ENCODE assay signal across 19 cellular contexts in genomic region chr4:112225157-112225556, GRCh38.
"Had no signal": no experiment of that assay in that cellular context is flagged by ENCODE, and none has a peak within 500 bp of the region (broad histone marks: within the 10 kb centered on the region; RNA-seq: fewer than 3 reads in every experiment).

No MANE protein-coding gene starts in this region.

- DNase-seq: activated CD4-positive, alpha-beta memory T cell treated with anti-CD3 and anti-CD28 coated beads, Interleukin-2, amount 10 ng/mL, durations not matched to agents 7 days and 5 days; activated CD4-positive, alpha-beta T cell treated with anti-CD3 and anti-CD28 coated beads, Interleukin-2, amount 50 U/mL, for 1 hour; activated CD4-positive, CD25-positive, alpha-beta regulatory T cell; activated gamma-delta T cell treated with Interleukin-2 at 50 U/mL for 16 hours; activated naive CD4-positive, alpha-beta T cell treated with anti-CD3 and anti-CD28 coated beads, Interleukin-2, amount 10 ng/mL, durations not matched to agents 7 days and 5 days; activated naive CD8-positive, alpha-beta T cell treated with anti-CD3 and anti-CD28 coated beads for 36 hours; activated T-cell treated with anti-CD3 and anti-CD28 coated beads, Interleukin-2, amount 50 U/mL, for 72 hours; Kasumi-1; KBM-7; NCI-H1105 treated with DMSO at 0.1 percent for 48 hours; NCI-H1436 treated with DMSO at 0.1 percent for 48 hours; NCI-H187; NCI-H2081; NCI-H510A treated with DMSO at 0.1 percent for 48 hours; PC-9; T-cell; T-helper 2 cell; T1000 had no signal

- H3K4me3 ChIP-seq: PC-9, SK-N-MC had no signal

- H3K27ac ChIP-seq: PC-9, SK-N-MC had no signal

- ATAC-seq: activated T-cell treated with anti-CD3 and anti-CD28 coated beads, Interleukin-2, amount 50 U/mL, for 72 hours; T-cell had no signal

- H2AFZ ChIP-seq: PC-9 had no signal

- H3K4me2 ChIP-seq: PC-9 had no signal
